In the genomic region with DNA sequence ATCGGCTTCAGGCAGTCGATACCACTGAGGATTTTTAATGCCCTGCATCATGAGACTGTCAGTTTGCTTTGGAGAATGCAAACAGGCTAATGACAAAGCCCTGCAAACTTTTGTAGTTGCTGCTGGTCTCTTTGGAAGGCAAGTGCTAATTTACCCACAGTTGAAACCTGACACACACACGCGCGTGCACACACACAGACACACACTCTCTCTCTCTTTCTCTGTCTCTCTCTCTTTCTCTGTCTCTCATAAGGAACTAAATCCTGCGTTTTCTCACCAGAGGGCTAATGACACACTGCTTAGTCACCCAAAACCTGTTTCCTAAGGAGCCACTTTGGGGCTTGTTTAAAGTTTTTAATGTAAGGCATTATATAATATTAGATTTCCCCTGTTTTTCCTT, we compare ENCODE assay signal across 14 cellular contexts.
DNase-seq lines count a peak whose midpoint lies in the region; ATAC-seq, FAIRE-seq and TF ChIP-seq lines count a peak whose summit lies in the region.
"Had no signal": no experiment of that assay in that cellular context is flagged by ENCODE, and none has a peak within 500 bp of the region (broad histone marks: within the 10 kb centered on the region; RNA-seq: fewer than 3 reads in every experiment).

No MANE protein-coding gene starts in this region.

- no peaks in the 10 kb centered on the region for H3K36me3 ChIP-seq in bronchial epithelial cell (ENCODE audit: control insufficient read depth, insufficient read depth, low read length)
- H3K36me3 ChIP-seq in left lung, result no peaks in the 10 kb centered on the region

- CTCF ChIA-PET in activated CD8-positive, alpha-beta T cell treated with anti-CD3 and anti-CD28 coated beads for 36 hours (lab: Charles Lee), result no interaction called here

- no peak overlapping the region for H3K27ac ChIP-seq in left lung
- H3K27ac ChIP-seq: C4-2B, psoas muscle had no signal

- POLR2A ChIA-PET in activated CD8-positive, alpha-beta T cell treated with anti-CD3 and anti-CD28 coated beads for 36 hours (lab: Charles Lee), result no interaction called here

- H3K4me1 Mint-ChIP-seq in activated CD8-positive, alpha-beta T cell treated with anti-CD3 and anti-CD28 coated beads for 36 hours (ENCODE audit: low read depth), result no peaks in the 10 kb centered on the region
- no peaks in the 10 kb centered on the region for H3K4me1 Mint-ChIP-seq in natural killer cell treated with Interleukin-12 subunit alpha and Interleukin-12 subunit beta and Interleukin-15 and Interleukin-18, amount 100 ng/mL, for 72 hours (ENCODE audit: low read depth in 2 of 2)
- H3K4me1 Mint-ChIP-seq: activated naive CD8-positive, alpha-beta T cell treated with anti-CD3 and anti-CD28 coated beads, Interleukin-2, amount 50 U/mL, for 24 hours had no signal

- peaks cover 0 to 5% of the 10 kb centered on the region in 2 donors for H3K4me1 ChIP-seq in left lung
- H3K4me1 ChIP-seq: psoas muscle had no signal

- peak; percentile 63 for ATAC-seq in left lung
- no peak for ATAC-seq in activated CD8-positive, alpha-beta T cell treated with anti-CD3 and anti-CD28 coated beads for 36 hours
- ATAC-seq in HG02885 (IDR thresholded peaks at IDR 0.05; ENCODE audit: poor library complexity, unreplicated experiment), result no peak
- ATAC-seq in natural killer cell treated with Interleukin-12 subunit alpha and Interleukin-12 subunit beta and Interleukin-15 and Interleukin-18, amount 100 ng/mL, for 72 hours, result no peak
- ATAC-seq: activated naive CD8-positive, alpha-beta T cell treated with anti-CD3 and anti-CD28 coated beads, Interleukin-2, amount 50 U/mL, for 24 hours; psoas muscle had no signal

- no peaks in the 10 kb centered on the region for H3K27me3 ChIP-seq in bronchial epithelial cell (ENCODE audit: control insufficient read depth, insufficient read depth, low read length)
- H3K27me3 ChIP-seq in left lung, result no peaks in the 10 kb centered on the region

- intact Hi-C loops in left lung (cut with DNase I), result no loop called here
- intact Hi-C loops in activated CD8-positive, alpha-beta T cell treated with anti-CD3 and anti-CD28 coated beads for 36 hours (cut with micrococcal nuclease), result no loop called here

- H3K27ac Mint-ChIP-seq in activated CD8-positive, alpha-beta T cell treated with anti-CD3 and anti-CD28 coated beads for 36 hours, result no peak overlapping the region
- no peak overlapping the region for H3K27ac Mint-ChIP-seq in natural killer cell treated with Interleukin-12 subunit alpha and Interleukin-12 subunit beta and Interleukin-15 and Interleukin-18, amount 100 ng/mL, for 72 hours
- H3K27ac Mint-ChIP-seq: activated naive CD8-positive, alpha-beta T cell treated with anti-CD3 and anti-CD28 coated beads, Interleukin-2, amount 50 U/mL, for 24 hours had no signal

- H3K9me3 Mint-ChIP-seq in activated CD8-positive, alpha-beta T cell treated with anti-CD3 and anti-CD28 coated beads for 36 hours, result no peaks in the 10 kb centered on the region
- peaks cover 3% of the 10 kb centered on the region for H3K9me3 Mint-ChIP-seq in natural killer cell treated with Interleukin-12 subunit alpha and Interleukin-12 subunit beta and Interleukin-15 and Interleukin-18, amount 100 ng/mL, for 72 hours

- no peaks in the 10 kb centered on the region for H3K9me3 ChIP-seq in left lung
- H3K9me3 ChIP-seq: psoas muscle had no signal

- H3K36me3 Mint-ChIP-seq in activated CD8-positive, alpha-beta T cell treated with anti-CD3 and anti-CD28 coated beads for 36 hours (ENCODE audit: low read depth), result peaks cover 2% of the 10 kb centered on the region
- H3K36me3 Mint-ChIP-seq in natural killer cell treated with Interleukin-12 subunit alpha and Interleukin-12 subunit beta and Interleukin-15 and Interleukin-18, amount 100 ng/mL, for 72 hours, result no peaks in the 10 kb centered on the region

- no peak for TF ChIP-seq CTCF in bronchial epithelial cell (IDR thresholded peaks at IDR 0.05; ENCODE audit: insufficient read depth, low read length, severe bottlenecking)
- TF ChIP-seq CTCF in left lung (IDR thresholded peaks at IDR 0.05), result no peak
- TF ChIP-seq CTCF in activated CD8-positive, alpha-beta T cell treated with anti-CD3 and anti-CD28 coated beads for 36 hours (IDR thresholded peaks at IDR 0.05), result no peak

- no peak overlapping the region for H3K4me3 Mint-ChIP-seq in activated CD8-positive, alpha-beta T cell treated with anti-CD3 and anti-CD28 coated beads for 36 hours
- no peak overlapping the region for H3K4me3 Mint-ChIP-seq in natural killer cell treated with Interleukin-12 subunit alpha and Interleukin-12 subunit beta and Interleukin-15 and Interleukin-18, amount 100 ng/mL, for 72 hours
- H3K4me3 Mint-ChIP-seq: activated naive CD8-positive, alpha-beta T cell treated with anti-CD3 and anti-CD28 coated beads, Interleukin-2, amount 50 U/mL, for 24 hours had no signal

- H3K27me3 Mint-ChIP-seq in activated CD8-positive, alpha-beta T cell treated with anti-CD3 and anti-CD28 coated beads for 36 hours, result no peaks in the 10 kb centered on the region
- H3K27me3 Mint-ChIP-seq in natural killer cell treated with Interleukin-12 subunit alpha and Interleukin-12 subunit beta and Interleukin-15 and Interleukin-18, amount 100 ng/mL, for 72 hours, result no peaks in the 10 kb centered on the region
- H3K27me3 Mint-ChIP-seq: activated naive CD8-positive, alpha-beta T cell treated with anti-CD3 and anti-CD28 coated beads, Interleukin-2, amount 50 U/mL, for 24 hours had no signal

- no peak for FAIRE-seq in bronchial epithelial cell (lab: Jason Lieb, UNC)

- no peak overlapping the region for H3K4me3 ChIP-seq in bronchial epithelial cell (ENCODE audit: low read depth, low read length)
- no peak overlapping the region for H3K4me3 ChIP-seq in left lung
- H3K4me3 ChIP-seq: psoas muscle had no signal

- DNase-seq in Daoy (ENCODE audit: low read depth), result peak; percentile 55
- peak; percentile 48 for DNase-seq in M059J (ENCODE audit: low read depth)
- DNase-seq in bronchial epithelial cell (ENCODE audit: low read depth), result peak; percentile 95
- no peak for DNase-seq in left lung
- DNase-seq in activated CD8-positive, alpha-beta T cell treated with anti-CD3 and anti-CD28 coated beads for 36 hours, result no peak
- DNase-seq in NCI-H2196 treated with DMSO at 0.1 percent for 48 hours (lab: John Stamatoyannopoulos, UW; ENCODE audit: unreplicated experiment), result no peak
- DNase-seq in natural killer cell treated with Interleukin-12 subunit alpha and Interleukin-12 subunit beta and Interleukin-15 and Interleukin-18, amount 100 ng/mL, for 72 hours (ENCODE audit: low spot score), result no peak
- DNase-seq: activated CD8-positive, alpha-beta memory T cell treated with anti-CD3 and anti-CD28 coated beads, Interleukin-2, amount 50 U/mL, for 48 hours; activated naive CD8-positive, alpha-beta T cell treated with anti-CD3 and anti-CD28 coated beads, Interleukin-2, amount 50 U/mL, for 24 hours; NCI-H2227 treated with DMSO at 0.1 percent for 48 hours; psoas muscle; Right ventricle myocardium superior had no signal

Comparison
In these comparisons a context has a peak if more than half of its experiments do, and no peak if none do; other contexts are left out.
1. DNase-seq: peak in Daoy (single experiment), M059J (single experiment) and bronchial epithelial cell (single experiment); none in left lung (0 of 2), activated CD8-positive, alpha-beta T cell treated with anti-CD3 and anti-CD28 coated beads for 36 hours (single experiment), NCI-H2196 treated with DMSO at 0.1 percent for 48 hours (single experiment) and natural killer cell treated with Interleukin-12 subunit alpha and Interleukin-12 subunit beta and Interleukin-15 and Interleukin-18, amount 100 ng/mL, for 72 hours (single experiment).